Comparison of ENCODE assay signal across 16 cellular contexts in the genomic region with DNA sequence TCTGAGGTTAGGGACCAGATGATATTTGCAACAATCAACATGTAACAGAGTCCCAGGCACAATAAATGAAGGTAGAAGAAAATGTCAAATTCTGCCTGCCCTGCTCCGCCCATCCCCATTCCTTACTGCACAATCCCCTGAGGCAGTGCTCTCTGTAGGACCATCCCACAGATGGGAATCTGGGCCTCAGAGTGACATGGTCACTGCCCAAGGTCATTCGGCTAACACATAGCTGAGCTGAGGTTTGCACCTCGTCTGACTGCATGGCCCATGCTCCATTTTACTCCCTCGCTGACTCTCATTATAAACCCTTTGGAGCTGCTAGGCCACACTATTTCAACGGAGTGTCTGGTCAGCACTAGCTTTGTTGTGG. TPM values are rescaled to one million over a fixed set of nuclear protein-coding genes. Genes with fewer than 3 reads are reported as not detected.
DNase-seq lines count a peak whose midpoint lies in the region; ATAC-seq and TF ChIP-seq lines count a peak whose summit lies in the region.
"Had no signal": no experiment of that assay in that cellular context is flagged by ENCODE, and none has a peak within 500 bp of the region (broad histone marks: within the 10 kb centered on the region; RNA-seq: fewer than 3 reads in every experiment).

No MANE protein-coding gene starts in this region.

- H3K9me3 ChIP-seq in heart left ventricle: no peaks in the 10 kb centered on the region
- H3K9me3 ChIP-seq: mucosa of descending colon, testis had no signal

- H3K4me3 ChIP-seq in heart left ventricle (no peak overlapping the region), lower leg skin (ENCODE audit: low read depth, poor library complexity, severe bottlenecking) (no peak overlapping the region)
- H3K4me3 ChIP-seq: mucosa of descending colon, testis had no signal

- intact Hi-C loops in heart left ventricle (cut with DNase I) (loop anchor here in 1 of 10 donors (1.0 kb wide), 1 partner anchor 11 kb away; no protein-coding TSS in a partner anchor), cardiac septum (cut with DNase I) (no loop called here), lower leg skin (cut with DNase I; ENCODE audit: low total_unique reads) (no loop called here)

- ATAC-seq in heart left ventricle: peak in 1 of 4 donors; percentile 2
- ATAC-seq: mucosa of descending colon, PC-3 had no signal

- H3K4me1 ChIP-seq in heart left ventricle: peaks cover 0 to 43% (median 4%) of the 10 kb centered on the region in 12 donors
- H3K4me1 ChIP-seq: testis had no signal

- peak overlapping the region in 11 of 12 donors; percentile 56 to 96 (median 84) for H3K27ac ChIP-seq in heart left ventricle
- H3K27ac ChIP-seq: parathyroid adenoma, testis had no signal

- 86 to 93% (median 89%) methylated on average over 5 of the region's 5 CpGs for WGBS in heart left ventricle, 4 donors
- WGBS in lower leg skin, 2 donors: 91 to 97% methylated on average over 5 of the region's 5 CpGs

- H3K4me1 Mint-ChIP-seq in type B pancreatic cell (ENCODE audit: unreplicated experiment): peaks cover 16% of the 10 kb centered on the region

- TF ChIP-seq CTCF in heart left ventricle (IDR thresholded peaks at IDR 0.05): no peak
- no peak for TF ChIP-seq CTCF in type B pancreatic cell (conservative IDR thresholded peaks at IDR 0.05)
- no peak for TF ChIP-seq CTCF in lower leg skin (IDR thresholded peaks at IDR 0.05)

- H3K4me3 Mint-ChIP-seq in type B pancreatic cell: peak overlapping the region; percentile 48
- H3K4me3 Mint-ChIP-seq: CD8-positive, alpha-beta memory T cell; endodermal cell had no signal

- H3K27me3 ChIP-seq in heart left ventricle: no peaks in the 10 kb centered on the region
- H3K27me3 ChIP-seq: testis had no signal

- DNase-seq in heart left ventricle (no peak), cardiac septum (ENCODE audit: low spot score) (no peak), type B pancreatic cell (ENCODE audit: extremely low spot score, unreplicated experiment) (no peak), lower leg skin (ENCODE audit: low spot score in 2 of 2) (no peak)
- DNase-seq: activated CD4-positive, CD25-positive, alpha-beta regulatory T cell; activated naive CD4-positive, alpha-beta T cell treated with anti-CD3 and anti-CD28 coated beads, Interleukin-2, amount 50 U/mL, for 16 hours; CD8-positive, alpha-beta memory T cell; endodermal cell; mucosa of descending colon; NCI-H1930; NCI-H524; PC-3; T-helper 1 cell; testis had no signal

- H3K27ac Mint-ChIP-seq in type B pancreatic cell: peak overlapping the region; percentile 42

- H3K27me3 Mint-ChIP-seq in type B pancreatic cell: no peaks in the 10 kb centered on the region
- H3K27me3 Mint-ChIP-seq: CD8-positive, alpha-beta memory T cell had no signal

- H3K36me3 Mint-ChIP-seq in type B pancreatic cell: no peaks in the 10 kb centered on the region
- H3K36me3 Mint-ChIP-seq: CD8-positive, alpha-beta memory T cell had no signal

- no peaks in the 10 kb centered on the region for H3K9me3 Mint-ChIP-seq in type B pancreatic cell
- H3K9me3 Mint-ChIP-seq: CD8-positive, alpha-beta memory T cell; endodermal cell had no signal

- TF ChIP-seq POLR2A in heart left ventricle (IDR thresholded peaks at IDR 0.05): no peak
- TF ChIP-seq POLR2A in lower leg skin (IDR thresholded peaks at IDR 0.05): no peak

- no peaks in the 10 kb centered on the region for H3K36me3 ChIP-seq in heart left ventricle

RNA-seq across cellular contexts. Expression of a gene that starts 1.2 kb away (rescaled TPM):
- total RNA-seq in heart left ventricle (10 to 100 TPM in 8 of 9 donors, 1 to 10 TPM in 1; 7.5 to 82.6 (median 19.2) TPM), cardiac septum (20.4 TPM), type B pancreatic cell (ENCODE audit: low replicate concordance) (0.57 and 2.1 TPM in 2 replicates), lower leg skin (1 to 10 TPM; 1.3 to 3.6 (median 2.1) TPM)
- 10 to 100 TPM; 35.2 to 73.4 TPM for polyA plus RNA-seq in heart left ventricle
- total RNA-seq: CD8-positive, alpha-beta memory T cell had no signal
- polyA plus RNA-seq: CD8-positive, alpha-beta memory T cell had no signal

RNA-seq across cellular contexts. Expression of a gene that starts 4.1 kb away (rescaled TPM):
- total RNA-seq in heart left ventricle (1 to 10 TPM in 2 of 9 donors, under 1 TPM in 7; 0.24 to 2.1 (median 0.58) TPM), cardiac septum (0.51 TPM), type B pancreatic cell (ENCODE audit: low replicate concordance) (0.34 TPM in 1 of 2 replicates, not detected in the other), lower leg skin (under 1 TPM in 1 of 4 donors, not detected in 3; 0.32 TPM)
- polyA plus RNA-seq in heart left ventricle: 1 to 10 TPM; 1.3 to 1.8 TPM
- total RNA-seq: CD8-positive, alpha-beta memory T cell; endodermal cell; frontal cortex; mucosa of descending colon; PC-3 had no signal
- polyA plus RNA-seq: CD8-positive, alpha-beta memory T cell had no signal

RNA-seq across cellular contexts. Expression of a gene that starts 12.8 kb away (rescaled TPM):
- total RNA-seq in heart left ventricle (1,000 to 10,000 TPM in 1 of 9 donors, 100 to 1,000 TPM in 6, 10 to 100 TPM in 2; 56.7 to 2,367 (median 517) TPM), cardiac septum (138 TPM), type B pancreatic cell (ENCODE audit: low replicate concordance) (0.19 TPM in 1 of 2 replicates, not detected in the other), lower leg skin (1 to 10 TPM; 3.6 to 5.5 (median 4.8) TPM)
- 100 to 1,000 TPM; 450 to 857 TPM for polyA plus RNA-seq in heart left ventricle
- total RNA-seq: CD8-positive, alpha-beta memory T cell; endodermal cell; frontal cortex had no signal
- polyA plus RNA-seq: CD8-positive, alpha-beta memory T cell had no signal

RNA-seq across cellular contexts. Expression of a gene that starts 47.9 kb away (rescaled TPM):
- 10 to 100 TPM in 6 of 9 donors, 1 to 10 TPM in 3; 7.2 to 21.0 (median 10.8) TPM for total RNA-seq in heart left ventricle
- 10 to 100 TPM; 16.1 to 31.7 TPM for polyA plus RNA-seq in heart left ventricle
- 17.7 TPM for total RNA-seq in cardiac septum
- total RNA-seq in type B pancreatic cell (ENCODE audit: low replicate concordance): 9.0 and 15.8 TPM in 2 replicates
- 1 to 10 TPM; 1.6 to 7.5 (median 2.2) TPM for total RNA-seq in lower leg skin

RNA-seq across cellular contexts. Expression of a gene that starts 55.0 kb away (rescaled TPM):
- total RNA-seq in heart left ventricle (10 to 100 TPM; 10.4 to 24.2 (median 17.3) TPM), cardiac septum (18.0 TPM), type B pancreatic cell (ENCODE audit: low replicate concordance) (18.7 and 19.3 TPM in 2 replicates), lower leg skin (10 to 100 TPM; 30.1 to 38.5 (median 33.3) TPM)
- polyA plus RNA-seq in heart left ventricle: 10 to 100 TPM in 1 of 2 donors, 1 to 10 TPM in 1; 5.6 to 36.8 TPM

Comparison
In these comparisons a context has a peak if more than half of its experiments do, and no peak if none do; other contexts are left out.
1. RNA of a gene that starts 12.8 kb away (total RNA-seq): 56.7 to 2,367 TPM in heart left ventricle and 138 TPM in cardiac septum (single experiment); 3.6 to 5.5 TPM in lower leg skin and 0.19 TPM in type B pancreatic cell; every median in the first group is over 4 times any median in the second.